Comparison of ENCODE assay signal across 8 cellular contexts in the genomic region with DNA sequence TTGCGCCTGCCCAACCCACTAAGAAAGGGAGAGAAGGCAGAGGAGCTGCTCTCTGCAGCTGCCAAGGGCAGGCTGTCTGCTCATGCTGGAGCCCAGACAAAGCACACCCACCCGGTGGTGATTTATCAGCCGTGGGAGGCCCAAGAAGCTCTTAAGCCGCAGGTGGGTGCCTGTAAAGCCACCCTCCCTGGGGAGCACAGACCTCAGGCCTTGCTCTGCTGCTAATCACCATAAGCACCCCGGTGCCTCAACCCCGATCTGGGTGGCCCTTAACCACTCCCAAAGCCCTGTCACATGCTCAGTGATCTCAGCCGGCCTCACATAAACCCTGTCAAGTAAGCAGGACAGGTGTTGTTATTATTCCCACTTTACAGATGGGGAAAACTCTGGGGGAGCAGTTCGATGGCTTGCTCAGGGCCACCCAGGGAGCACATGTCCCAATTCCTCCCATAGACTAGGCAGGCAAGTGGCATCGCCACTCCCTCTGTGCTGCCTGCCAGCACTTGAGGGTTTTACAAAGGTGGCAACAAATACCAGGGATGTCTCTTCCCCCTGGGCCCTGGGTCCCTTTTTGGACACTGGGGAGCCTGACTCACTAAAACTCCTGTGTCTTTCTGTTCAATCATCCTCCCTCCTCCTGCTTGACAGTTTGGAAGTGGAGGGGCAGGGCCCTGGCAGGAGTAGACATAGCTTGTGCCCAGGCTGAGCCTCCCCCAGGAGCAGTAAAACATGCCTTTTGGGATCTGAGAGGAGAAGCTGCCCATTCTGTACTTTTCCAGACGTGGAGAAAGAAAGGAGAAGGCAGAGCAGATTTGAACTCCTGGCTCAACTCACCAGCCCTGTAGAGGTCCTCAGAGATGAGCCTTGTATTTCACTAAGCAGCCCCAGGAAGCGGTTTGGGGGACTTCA.
DNase-seq lines count a peak whose midpoint lies in the region; ATAC-seq, FAIRE-seq and TF ChIP-seq lines count a peak whose summit lies in the region.

No MANE protein-coding gene starts in this region.

- peaks cover 21% of the 10 kb centered on the region for H3K9me3 ChIP-seq in MG63

- peak; percentile 94 for FAIRE-seq in GM12892 (lab: Jason Lieb, UNC)

- ATAC-seq in GM21723 (IDR thresholded peaks at IDR 0.05; ENCODE audit: unreplicated experiment) = peak; percentile 37

- H3K4me3 ChIP-seq in MG63 = no peak overlapping the region

- TF ChIP-seq POLR2A in GM12892 (IDR thresholded peaks at IDR 0.05; ENCODE audit: low read depth, low read length) = no peak; the same call in 1 of the 2 replicates

- H3K27me3 ChIP-seq in MG63 = no peaks in the 10 kb centered on the region

- peaks cover 4% of the 10 kb centered on the region; the same call in 1 of the 2 replicates for H3K36me3 ChIP-seq in MG63

- peak; percentile 45 for DNase-seq in GM12892 (ENCODE audit: insufficient read length)
- DNase-seq in MG63 = peak; percentile 72
- DNase-seq in medulla oblongata (ENCODE audit: extremely low spot score) = peak; percentile 58
- DNase-seq in NCI-H128 (lab: John Stamatoyannopoulos, UW; ENCODE audit: unreplicated experiment) = no peak
- DNase-seq in NCI-H345 (lab: John Stamatoyannopoulos, UW) = no peak
- DNase-seq in cerebellum (ENCODE audit: low spot score) = no peak
- no peak for DNase-seq in NCI-H146 (lab: John Stamatoyannopoulos, UW)

Comparison
In these comparisons a context has a peak if more than half of its experiments do, and no peak if none do; other contexts are left out.
1. DNase-seq: peak in GM12892 (single experiment), MG63 (single experiment) and medulla oblongata (single experiment); none in NCI-H128 (single experiment), NCI-H345 (single experiment), cerebellum (single experiment) and NCI-H146 (single experiment).